14 cellular contexts compared by ENCODE assay signal in genomic region chr2:1809726-1810125, GRCh38.
DNase-seq lines count a peak whose midpoint lies in the region; ATAC-seq and TF ChIP-seq lines count a peak whose summit lies in the region.
"Had no signal": no experiment of that assay in that cellular context is flagged by ENCODE, and none has a peak within 500 bp of the region (broad histone marks: within the 10 kb centered on the region; RNA-seq: fewer than 3 reads in every experiment).

No MANE protein-coding gene starts in this region.

- DNase-seq in neuronal stem cell (ENCODE audit: low spot score) (no peak), sigmoid colon (peak; percentile 53), DMS53 treated with DMSO at 0.1 percent for 48 hours (lab: John Stamatoyannopoulos, UW; ENCODE audit: unreplicated experiment) (no peak), NCI-H345 (lab: John Stamatoyannopoulos, UW) (no peak), psoas muscle (no peak)
- DNase-seq: ACHN; BE2C; CD4-positive, alpha-beta memory T cell; DMS153; DMS79 treated with DMSO at 0.1 percent for 48 hours; H9 had no signal

- no peak for ATAC-seq in psoas muscle
- ATAC-seq: GM12878 had no signal

- H4K20me1 ChIP-seq in BLaER1 treated with 17β-estradiol and CSF1 and Interleukin-3, amounts not matched to agents 10 nM and 100 nM: 0 out of 22 replicates have a peak, but pooled peaks cover 0 to 5% (median 0%) of the 10 kb centered on the region in 11 experiments

- H3K9ac ChIP-seq in BLaER1 treated with 17β-estradiol and CSF1 and Interleukin-3, amounts not matched to agents 10 nM and 100 nM: peak overlapping the region in 4 of 11 experiments; percentile 6 to 61 (median 29); a peak in 3 of 22 replicates
- H3K9ac ChIP-seq in neuronal stem cell (ENCODE audit: low read depth, low read length, poor library complexity): no peak overlapping the region

- WGBS in neuronal stem cell (ENCODE audit: extremely low coverage in 2 of 2, insufficient read length in 2 of 2, insufficient replicate concordance in 1 of 2), 2 donors: no CpG with 5 or more reads among the region's 11 CpGs
- 79 to 85% methylated on average over 11 of the region's 11 CpGs for WGBS in sigmoid colon, 2 donors
- WGBS in psoas muscle, 3 donors: 86 to 92% (median 88%) methylated on average over 11 of the region's 11 CpGs

- H3K4me2 ChIP-seq in BLaER1 treated with 17β-estradiol and CSF1 and Interleukin-3, amounts not matched to agents 10 nM and 100 nM: peak overlapping the region in 8 of 11 experiments; percentile 17 to 77 (median 65); a peak in 17 of 22 replicates
- H3K4me2 ChIP-seq in neuronal stem cell (ENCODE audit: insufficient read depth, low read length, poor library complexity, severe bottlenecking): no peak overlapping the region

- H2AK5ac ChIP-seq in neuronal stem cell (ENCODE audit: low read depth, low read length): no peak overlapping the region

- H3K79me1 ChIP-seq in neuronal stem cell (ENCODE audit: low read depth, low read length): no peaks in the 10 kb centered on the region

- H3K23ac ChIP-seq in neuronal stem cell (ENCODE audit: low read depth, low read length, poor library complexity): peak overlapping the region; percentile 47

- no peak overlapping the region for H2BK120ac ChIP-seq in neuronal stem cell (ENCODE audit: low read depth, low read length)

- TF ChIP-seq CTCF in sigmoid colon (IDR thresholded peaks at IDR 0.05): no peak
- no peak for TF ChIP-seq CTCF in psoas muscle (IDR thresholded peaks at IDR 0.05)

- no peak overlapping the region for H2BK12ac ChIP-seq in neuronal stem cell (ENCODE audit: low read length)

- H4K8ac ChIP-seq in neuronal stem cell (ENCODE audit: low read depth, low read length): no peak overlapping the region

- TF ChIP-seq POLR2A in sigmoid colon (IDR thresholded peaks at IDR 0.05): no peak

- no peak overlapping the region for H3K4me3 ChIP-seq in BLaER1 treated with 17β-estradiol and CSF1 and Interleukin-3, amounts not matched to agents 10 nM and 100 nM
- H3K4me3 ChIP-seq in neuronal stem cell (ENCODE audit: low read length in 2 of 2): no peak overlapping the region
- H3K4me3 ChIP-seq in sigmoid colon: no peak overlapping the region
- no peak overlapping the region for H3K4me3 ChIP-seq in psoas muscle
- H3K4me3 ChIP-seq: GM12878 had no signal

- peak overlapping the region in 1 of 11 experiments; percentile 46; a peak in 1 of 22 replicates for H3K27ac ChIP-seq in BLaER1 treated with 17β-estradiol and CSF1 and Interleukin-3, amounts not matched to agents 10 nM and 100 nM
- peak overlapping the region; percentile 71 for H3K27ac ChIP-seq in KOPT-K1 (ENCODE audit: low read depth, low read length, poor library complexity, severe bottlenecking)
- no peak overlapping the region for H3K27ac ChIP-seq in neuronal stem cell (replicated peaks; ENCODE audit: low read length)
- H3K27ac ChIP-seq in sigmoid colon: peak overlapping the region in 2 of 4 donors; percentile 19 to 54
- no peak overlapping the region for H3K27ac ChIP-seq in psoas muscle

- peak overlapping the region; percentile 51 for H3K18ac ChIP-seq in neuronal stem cell (ENCODE audit: low read length)

- no peak overlapping the region for H2BK5ac ChIP-seq in neuronal stem cell (ENCODE audit: low read length)

- H4K91ac ChIP-seq in neuronal stem cell (ENCODE audit: low read depth, low read length, poor library complexity): no peak overlapping the region

- peaks cover 0 to 25% (median 0%) of the 10 kb centered on the region in 11 experiments; a peak in 5 of 22 replicates for H3K27me3 ChIP-seq in BLaER1 treated with 17β-estradiol and CSF1 and Interleukin-3, amounts not matched to agents 10 nM and 100 nM
- H3K27me3 ChIP-seq in neuronal stem cell (ENCODE audit: control insufficient read depth in 3 of 3, insufficient read depth in 3 of 3, low read depth in 1 of 3, low read length in 3 of 3) (no peaks in the 10 kb centered on the region), sigmoid colon (no peaks in the 10 kb centered on the region), psoas muscle (ENCODE audit: insufficient read depth in 3 of 3, low read length in 2 of 3) (no peaks in the 10 kb centered on the region)
- H3K27me3 ChIP-seq: BE2C had no signal

- peaks cover 0 to 10% (median 0%) of the 10 kb centered on the region in 11 experiments; a peak in 5 of 22 replicates for H3K36me3 ChIP-seq in BLaER1 treated with 17β-estradiol and CSF1 and Interleukin-3, amounts not matched to agents 10 nM and 100 nM
- H3K36me3 ChIP-seq in KOPT-K1 (ENCODE audit: insufficient read depth, low read length) (no peaks in the 10 kb centered on the region), neuronal stem cell (replicated peaks in 1 of 2; ENCODE audit: control insufficient read depth in 2 of 2, insufficient read depth in 2 of 2, low read length in 2 of 2) (no peaks in the 10 kb centered on the region), sigmoid colon (no peaks in the 10 kb centered on the region), psoas muscle (ENCODE audit: insufficient read depth in 1 of 2, low read depth in 1 of 2) (no peaks in the 10 kb centered on the region)
- H3K36me3 ChIP-seq: BE2C had no signal

- H3K9me3 ChIP-seq in BLaER1 treated with 17β-estradiol and CSF1 and Interleukin-3, amounts not matched to agents 10 nM and 100 nM (replicated peaks in 1 of 11): peaks cover 11 to 25% (median 18%) of the 10 kb centered on the region in 11 experiments
- H3K9me3 ChIP-seq in KOPT-K1 (ENCODE audit: insufficient read depth, low read length, poor library complexity, severe bottlenecking) (no peaks in the 10 kb centered on the region), neuronal stem cell (replicated peaks in 1 of 2; ENCODE audit: control insufficient read depth in 2 of 2, insufficient read depth in 1 of 2, low read depth in 1 of 2, low read length in 2 of 2) (no peaks in the 10 kb centered on the region), sigmoid colon (no peaks in the 10 kb centered on the region), psoas muscle (no peaks in the 10 kb centered on the region)
- H3K9me3 ChIP-seq: BE2C had no signal

- H3K4me1 ChIP-seq in BLaER1 treated with 17β-estradiol and CSF1 and Interleukin-3, amounts not matched to agents 10 nM and 100 nM: peaks cover 5 to 84% (median 64%) of the 10 kb centered on the region in 10 experiments; a peak in 18 of 20 replicates
- peaks cover 0 to 8% of the 10 kb centered on the region in 2 donors for H3K4me1 ChIP-seq in neuronal stem cell (ENCODE audit: control insufficient read depth in 2 of 2, insufficient read depth in 1 of 2, low read depth in 1 of 2, low read length in 2 of 2)
- H3K4me1 ChIP-seq in sigmoid colon: peaks cover 0 to 15% (median 5%) of the 10 kb centered on the region in 4 donors
- H3K4me1 ChIP-seq in psoas muscle: no peaks in the 10 kb centered on the region
- H3K4me1 ChIP-seq: BE2C had no signal

- no peak overlapping the region for H2BK15ac ChIP-seq in neuronal stem cell (ENCODE audit: low read length)

- H3K14ac ChIP-seq in neuronal stem cell (ENCODE audit: low read length): no peak overlapping the region

- intact Hi-C loops in sigmoid colon (cut with DNase I): no loop called here
- intact Hi-C loops in psoas muscle (cut with DNase I): loop anchor here in 1 of 2 donors (10.0 kb wide), 3 partner anchors 855 to 1135 kb away; partner anchors contain the start of genes SNTG2 and TMEM18

- no peak overlapping the region for H2AFZ ChIP-seq in neuronal stem cell (ENCODE audit: low read length)

- TF ChIP-seq EP300 in sigmoid colon (IDR thresholded peaks at IDR 0.05): no peak

- H3K4ac ChIP-seq in neuronal stem cell (ENCODE audit: low read length): no peak overlapping the region
